Comparison of ENCODE assay signal across 1 cellular context in genomic region chr4:48109413-48110263, GRCh38.
A peak's percentile ranks its signal among the peaks of the same experiment; 100 is the strongest.
TF ChIP-seq lines count a peak whose summit lies in the region.

No MANE protein-coding gene starts in this region.

TF ChIP-seq in GM23338, 12 proteins besides CTCF, POLR2A, EP300 and RAD21 (continued from another document):
- TF ChIP-seq ZNF462 (CRISPR knock-in tag; IDR thresholded peaks at IDR 0.05): peak; percentile 85; the same call in 1 of the 2 replicates
